Comparison of ENCODE assay signal across 18 cellular contexts in genomic region chr1:70075751-70076150, GRCh38.
"Had no signal": no experiment of that assay in that cellular context is flagged by ENCODE, and none has a peak within 500 bp of the region (broad histone marks: within the 10 kb centered on the region; RNA-seq: fewer than 3 reads in every experiment).

No MANE protein-coding gene starts in this region.

- DNase-seq: cortex of kidney; foreskin keratinocyte; head of caudate nucleus; hippocampal formation; kidney glomerular epithelial cell; mammary epithelial cell; mucosa of descending colon; naive thymus-derived CD8-positive, alpha-beta T cell; nucleus accumbens; pancreas; right cardiac atrium; stimulated activated CD4-positive, alpha-beta T cell treated with anti-CD3 and anti-CD28 coated beads, Interleukin-4, amount 100 ng/mL, for 1 hour; stimulated activated CD8-positive, alpha-beta memory T cell treated with anti-CD3 and anti-CD28 coated beads, Interleukin-4, amount 100 ng/mL, for 48 hours; stimulated activated naive CD8-positive, alpha-beta T cell treated with anti-CD3 and anti-CD28 coated beads, Interleukin-15, Interleukin-2, amounts not matched to agents 100 U/mL and 50 U/mL, for 24 hours; thyroid gland had no signal

- ATAC-seq: foreskin keratinocyte; mucosa of descending colon; naive thymus-derived CD8-positive, alpha-beta T cell; pancreas; right cardiac atrium; stimulated activated effector memory CD8-positive, alpha-beta T cell treated with anti-CD3 and anti-CD28 coated beads, Interleukin-12 subunit alpha, Interleukin-12 subunit beta, amount 100 ng/mL, for 72 hours; stimulated activated naive CD8-positive, alpha-beta T cell treated with anti-CD3 and anti-CD28 coated beads, Interleukin-15, Interleukin-2, amounts not matched to agents 100 U/mL and 50 U/mL, for 24 hours had no signal

- H3K4me2 ChIP-seq: smooth muscle cell had no signal

- H3K9me3 ChIP-seq: mucosa of descending colon, pancreas, suprapubic skin, thyroid gland had no signal

- H3K36me3 ChIP-seq: pancreas, suprapubic skin, thyroid gland had no signal

- H3K27ac ChIP-seq: foreskin keratinocyte, pancreas, suprapubic skin, thyroid gland had no signal

- H3K4me1 ChIP-seq: foreskin keratinocyte, pancreas, suprapubic skin, thyroid gland had no signal

- H3K4me3 ChIP-seq: mucosa of descending colon, pancreas, smooth muscle cell, suprapubic skin, thyroid gland had no signal

- H3K27me3 ChIP-seq: foreskin keratinocyte, pancreas, suprapubic skin, thyroid gland had no signal
